1 cellular context compared by ENCODE assay signal in the genomic region with DNA sequence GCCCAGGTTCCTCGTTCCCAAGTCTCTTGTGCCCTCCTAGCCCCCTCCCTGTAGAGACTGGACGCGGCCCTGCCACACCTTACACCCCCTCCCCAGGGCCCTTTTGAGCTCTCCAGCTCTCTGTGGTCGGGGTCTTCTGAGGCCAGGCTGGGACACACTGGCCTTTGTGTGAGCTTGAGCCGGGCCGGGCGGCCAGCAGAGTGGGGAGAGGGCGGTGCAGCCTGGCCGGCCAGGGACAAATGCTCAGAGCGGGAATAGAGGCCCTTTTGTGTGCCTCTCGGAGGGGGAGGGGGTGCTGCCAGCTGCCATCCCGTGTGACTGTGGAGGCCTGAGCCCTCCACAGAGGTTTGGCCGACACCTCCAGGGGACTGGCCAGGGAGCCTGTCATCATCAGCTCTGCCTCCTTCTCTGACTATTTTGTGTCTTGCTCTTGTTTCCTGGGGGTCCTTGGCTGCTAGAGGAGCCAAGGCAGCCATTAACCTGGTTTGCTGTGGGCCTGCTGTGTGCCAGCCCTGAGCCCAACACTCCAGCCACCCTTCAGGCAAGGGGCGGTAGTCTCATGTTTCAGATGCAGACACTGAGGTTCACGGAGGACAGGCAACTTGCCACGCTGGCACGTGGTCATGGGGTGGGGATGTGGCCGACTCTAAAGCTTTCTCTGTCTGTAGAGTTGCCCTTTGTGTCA.
TF ChIP-seq lines count a peak whose summit lies in the region.

No MANE protein-coding gene starts in this region.

TF ChIP-seq in HepG2, 621 proteins besides CTCF, POLR2A, EP300 and RAD21 (continued from another document and continues in another):
- TF ChIP-seq RFXAP (CRISPR knock-in tag; IDR thresholded peaks at IDR 0.05; ENCODE audit: borderline replicate concordance) (peak; percentile 23; the same call in 1 of the 2 replicates), ZNF333 (CRISPR knock-in tag; IDR thresholded peaks at IDR 0.05; ENCODE audit: borderline replicate concordance) (no peak), YY1 (IDR thresholded peaks at IDR 0.05; ENCODE audit: insufficient read depth, insufficient replicate concordance, low read depth, low read length) (peak; percentile 9), ZNF263 (CRISPR knock-in tag; IDR thresholded peaks at IDR 0.05) (peak; percentile 16; the same call in 1 of the 2 replicates), HNF4A (CRISPR knock-in tag; IDR thresholded peaks at IDR 0.05) (peak; percentile 71), ZFY (CRISPR knock-in tag; IDR thresholded peaks at IDR 0.05) (peak; percentile 76), SIX4 (CRISPR knock-in tag; IDR thresholded peaks at IDR 0.05) (peak; percentile 46; the same call in 1 of the 2 replicates), MAF1 (CRISPR knock-in tag; IDR thresholded peaks at IDR 0.05; ENCODE audit: borderline replicate concordance) (0 out of 2 replicates have a peak, but pooled peaks have one; percentile 74), TFDP1 (CRISPR knock-in tag; IDR thresholded peaks at IDR 0.05; ENCODE audit: borderline replicate concordance) (peak; percentile 65; the same call in 1 of the 2 replicates), MAFF (IDR thresholded peaks at IDR 0.05; ENCODE audit: low read depth, low read length) (no peak), KDM1A (CRISPR knock-in tag; IDR thresholded peaks at IDR 0.05) (no peak), NFYB (CRISPR knock-in tag; IDR thresholded peaks at IDR 0.05) (no peak), PHF20 (CRISPR knock-in tag; IDR thresholded peaks at IDR 0.05) (no peak), MTA1 (CRISPR knock-in tag; IDR thresholded peaks at IDR 0.05; ENCODE audit: borderline replicate concordance) (peak; percentile 75; the same call in 1 of the 2 replicates), BRD4 (CRISPR knock-in tag; IDR thresholded peaks at IDR 0.05) (0 out of 2 replicates have a peak, but pooled peaks have one; percentile 47), MEF2D (CRISPR knock-in tag; IDR thresholded peaks at IDR 0.05) (no peak), JUND (CRISPR knock-in tag; IDR thresholded peaks at IDR 0.05) (0 out of 2 replicates have a peak, but pooled peaks have one; percentile 12), CERS6 (CRISPR knock-in tag; IDR thresholded peaks at IDR 0.05) (no peak), HNRNPL (IDR thresholded peaks at IDR 0.05; ENCODE audit: low read depth, low read length) (peak; percentile 96), ZNF772 (CRISPR knock-in tag; IDR thresholded peaks at IDR 0.05) (no peak), ZBTB40 (IDR thresholded peaks at IDR 0.05) (no peak), ZBTB40 (CRISPR knock-in tag; IDR thresholded peaks at IDR 0.05) (no peak), RBFOX2 (IDR thresholded peaks at IDR 0.05; ENCODE audit: low read depth, low read length) (peak; percentile 61), ZBTB38 (CRISPR knock-in tag; IDR thresholded peaks at IDR 0.05) (0 out of 2 replicates have a peak, but pooled peaks have one; percentile 8), ZNF775 (CRISPR knock-in tag; IDR thresholded peaks at IDR 0.05; ENCODE audit: borderline replicate concordance) (no peak), DR1 (CRISPR knock-in tag; IDR thresholded peaks at IDR 0.05) (0 out of 2 replicates have a peak, but pooled peaks have one; percentile 20), ZNF782 (CRISPR knock-in tag; IDR thresholded peaks at IDR 0.05; ENCODE audit: borderline replicate concordance) (no peak), NFKB2 (CRISPR knock-in tag; IDR thresholded peaks at IDR 0.05; ENCODE audit: borderline replicate concordance) (peak; percentile 58; the same call in 1 of the 2 replicates), GLMP (CRISPR knock-in tag; IDR thresholded peaks at IDR 0.05; ENCODE audit: borderline replicate concordance) (no peak), ZBTB7A (CRISPR knock-in tag; IDR thresholded peaks at IDR 0.05) (peak; percentile 79; the same call in 1 of the 2 replicates), NONO (IDR thresholded peaks at IDR 0.05) (no peak), NONO (CRISPR knock-in tag; conservative IDR thresholded peaks at IDR 0.05) (no peak), ZNF564 (CRISPR knock-in tag; IDR thresholded peaks at IDR 0.05) (no peak), IKZF4 (CRISPR knock-in tag; IDR thresholded peaks at IDR 0.05; ENCODE audit: borderline replicate concordance, low read depth, not compliant biosample characterization) (peak; percentile 44), SALL2 (CRISPR knock-in tag; IDR thresholded peaks at IDR 0.05) (peak; percentile 72; the same call in 1 of the 2 replicates), IRF1 (CRISPR knock-in tag; IDR thresholded peaks at IDR 0.05; ENCODE audit: low read depth) (no peak), SP5 (CRISPR knock-in tag; IDR thresholded peaks at IDR 0.05; ENCODE audit: borderline replicate concordance, low read depth) (peak; percentile 85), ZFX (CRISPR knock-in tag; IDR thresholded peaks at IDR 0.05; ENCODE audit: low read depth) (peak; percentile 74), PHF21A (CRISPR knock-in tag; IDR thresholded peaks at IDR 0.05) (peak; percentile 92), ZNF33A (CRISPR knock-in tag; IDR thresholded peaks at IDR 0.05; ENCODE audit: borderline replicate concordance) (no peak), HMG20A (CRISPR knock-in tag; IDR thresholded peaks at IDR 0.05; ENCODE audit: borderline replicate concordance) (peak; percentile 12; the same call in 1 of the 2 replicates), GATAD2A (CRISPR knock-in tag; IDR thresholded peaks at IDR 0.05) (peak; percentile 73), THAP11 (CRISPR knock-in tag; IDR thresholded peaks at IDR 0.05) (0 out of 2 replicates have a peak, but pooled peaks have one; percentile 18), CHCHD3 (CRISPR knock-in tag; IDR thresholded peaks at IDR 0.05) (no peak), MED13 (CRISPR knock-in tag; IDR thresholded peaks at IDR 0.05) (peak; percentile 88), ZNF234 (CRISPR knock-in tag; conservative IDR thresholded peaks at IDR 0.05) (no peak), ZBTB43 (CRISPR knock-in tag; conservative IDR thresholded peaks at IDR 0.05) (peak; percentile 52; the same call in 1 of the 2 replicates), CBFB (CRISPR knock-in tag; IDR thresholded peaks at IDR 0.05) (no peak; the same call in 1 of the 2 replicates)
- TF ChIP-seq, protein P1, sequence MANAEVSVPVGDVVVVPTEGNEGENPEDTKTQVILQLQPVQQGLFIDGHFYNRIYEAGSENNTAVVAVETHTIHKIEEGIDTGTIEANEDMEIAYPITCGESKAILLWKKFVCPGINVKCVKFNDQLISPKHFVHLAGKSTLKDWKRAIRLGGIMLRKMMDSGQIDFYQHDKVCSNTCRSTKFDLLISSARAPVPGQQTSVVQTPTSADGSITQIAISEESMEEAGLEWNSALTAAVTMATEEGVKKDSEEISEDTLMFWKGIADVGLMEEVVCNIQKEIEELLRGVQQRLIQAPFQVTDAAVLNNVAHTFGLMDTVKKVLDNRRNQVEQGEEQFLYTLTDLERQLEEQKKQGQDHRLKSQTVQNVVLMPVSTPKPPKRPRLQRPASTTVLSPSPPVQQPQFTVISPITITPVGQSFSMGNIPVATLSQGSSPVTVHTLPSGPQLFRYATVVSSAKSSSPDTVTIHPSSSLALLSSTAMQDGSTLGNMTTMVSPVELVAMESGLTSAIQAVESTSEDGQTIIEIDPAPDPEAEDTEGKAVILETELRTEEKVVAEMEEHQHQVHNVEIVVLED (CRISPR knock-in tag; IDR thresholded peaks at IDR 0.05; ENCODE audit: borderline replicate concordance): peak; percentile 41; the same call in 1 of the 2 replicates
- TF ChIP-seq, protein P2, sequence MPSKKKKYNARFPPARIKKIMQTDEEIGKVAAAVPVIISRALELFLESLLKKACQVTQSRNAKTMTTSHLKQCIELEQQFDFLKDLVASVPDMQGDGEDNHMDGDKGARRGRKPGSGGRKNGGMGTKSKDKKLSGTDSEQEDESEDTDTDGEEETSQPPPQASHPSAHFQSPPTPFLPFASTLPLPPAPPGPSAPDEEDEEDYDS (CRISPR knock-in tag; IDR thresholded peaks at IDR 0.05): no peak
